Comparison of ENCODE assay signal across 23 cellular contexts in the genomic region with DNA sequence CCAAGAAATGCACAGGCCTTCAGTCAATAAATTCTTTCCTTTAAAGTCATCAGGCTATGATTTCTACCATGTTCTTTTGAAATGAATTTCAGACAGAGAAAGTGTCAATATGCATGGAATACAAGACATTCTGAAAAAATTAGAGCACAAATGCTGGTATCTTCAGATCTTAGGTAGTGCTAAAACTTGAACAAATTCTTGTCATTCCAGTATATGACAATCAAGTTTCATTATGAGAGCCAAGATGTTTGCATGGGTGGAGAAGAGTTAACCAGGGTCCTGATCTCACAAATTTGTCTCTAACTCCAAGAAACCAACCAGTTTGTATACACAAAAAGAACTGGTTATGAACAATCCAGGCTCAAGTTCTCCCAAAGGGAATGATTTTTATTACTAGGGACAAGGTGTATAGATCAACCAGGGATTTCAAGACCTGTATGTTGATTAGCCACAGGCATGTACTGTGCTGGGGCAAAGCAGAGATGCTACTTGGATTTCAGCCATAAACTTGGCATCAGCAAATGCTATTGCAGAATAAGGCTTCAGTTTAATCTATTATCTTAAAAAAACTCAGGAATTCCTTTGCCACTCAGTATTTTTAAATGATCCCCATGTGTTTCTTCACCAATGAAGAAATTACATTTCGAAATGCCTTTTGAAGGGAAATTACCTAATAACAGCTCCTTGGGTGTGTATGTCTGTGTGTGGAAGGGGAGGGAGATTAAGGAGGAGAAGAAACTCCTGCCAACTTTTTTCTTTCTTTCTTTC.
DNase-seq lines count a peak whose midpoint lies in the region; ATAC-seq and TF ChIP-seq lines count a peak whose summit lies in the region.
"Had no signal": no experiment of that assay in that cellular context is flagged by ENCODE, and none has a peak within 500 bp of the region (broad histone marks: within the 10 kb centered on the region; RNA-seq: fewer than 3 reads in every experiment).

No MANE protein-coding gene starts in this region.

- 14% methylated on average over 1 of the region's 1 CpG for WGBS in mammary epithelial cell (ENCODE audit: low coverage, missing lambda C conversion rate)

- ATAC-seq in left colon (no peak), HG03571 (IDR thresholded peaks at IDR 0.05; ENCODE audit: unreplicated experiment) (no peak)
- ATAC-seq: naive thymus-derived CD8-positive, alpha-beta T cell; stimulated activated naive B cell treated with anti-CD40 and anti-IgM and Interleukin-4, amounts not matched to agents 10 μg/mL and 1 μg/mL and 100 μg/mL, for 72 hours; T-helper 17 cell had no signal

- H3K27me3 ChIP-seq in mammary epithelial cell (ENCODE audit: insufficient read depth, low read length) (no peaks in the 10 kb centered on the region), neutrophil (no peaks in the 10 kb centered on the region)
- H3K27me3 ChIP-seq: testis had no signal

- dilution Hi-C loops in mammary epithelial cell (cut with HindIII; ENCODE audit: low sequenced_read_pairs) = no loop called here

- peak; percentile 3 for DNase-seq in SKM-1 (lab: John Stamatoyannopoulos, UW; ENCODE audit: unreplicated experiment)
- DNase-seq in SKM-1 treated with dmso at 0.1 percent for 144 hours (lab: John Stamatoyannopoulos, UW; ENCODE audit: unreplicated experiment) = no peak
- peak; percentile 11 for DNase-seq in MV-4-11 (lab: John Stamatoyannopoulos, UW)
- DNase-seq in mammary epithelial cell = peak; percentile 43
- DNase-seq in left colon = no peak
- DNase-seq in posterior vena cava (ENCODE audit: low spot score) = no peak
- DNase-seq: activated CD4-positive, alpha-beta T cell treated with anti-CD3 and anti-CD28 coated beads, Interleukin-2, amount 50 U/mL, for 4 hours; activated T-cell treated with anti-CD3 and anti-CD28 coated beads for 4 hours; CD4-positive, alpha-beta T cell; DMS153; erythroblast; left cardiac atrium; mesendoderm; naive thymus-derived CD8-positive, alpha-beta T cell; NCI-H510A; Right ventricle myocardium superior; stimulated activated CD4-positive, alpha-beta T cell treated with anti-CD3 and anti-CD28 coated beads, Interleukin-1b, Interleukin-23, amount 100 ng/mL, for 48 hours; stimulated activated naive B cell treated with anti-CD40 and anti-IgM and Interleukin-4, amounts not matched to agents 10 μg/mL and 1 μg/mL and 100 μg/mL, for 72 hours; T-helper 17 cell; testis had no signal

- H3K27ac ChIP-seq in mammary epithelial cell (ENCODE audit: insufficient read depth, low read depth, low read length) (no peak overlapping the region), neutrophil (peak overlapping the region; percentile 63)
- H3K27ac ChIP-seq: testis had no signal

- H3K9me3 ChIP-seq in mammary epithelial cell (replicated peaks; ENCODE audit: insufficient read depth, low read length) = no peaks in the 10 kb centered on the region
- H3K9me3 ChIP-seq in neutrophil = no peaks in the 10 kb centered on the region
- H3K9me3 ChIP-seq: HAP-1, testis had no signal

- H3K4me1 ChIP-seq in mammary epithelial cell (ENCODE audit: insufficient read depth, low read length) (peaks cover 28% of the 10 kb centered on the region), neutrophil (ENCODE audit: control insufficient read depth in 1 of 2, insufficient read depth in 1 of 2, low read depth in 1 of 2, low read length in 1 of 2) (peaks cover 42 to 44% of the 10 kb centered on the region in 2 experiments)
- H3K4me1 ChIP-seq: HAP-1, testis had no signal

- BruUV-seq in mammary epithelial cell (replicated peaks; lab: Mats Ljungman, UMichigan) = no TSS peak

- H3K4me3 ChIP-seq in mammary epithelial cell (replicated peaks in 1 of 3; ENCODE audit: insufficient read depth in 1 of 3, low read depth in 2 of 3, low read length in 3 of 3) (no peak overlapping the region), neutrophil (ENCODE audit: low read depth in 1 of 2, low read length in 1 of 2) (no peak overlapping the region)
- H3K4me3 ChIP-seq: HAP-1, testis had no signal

- H3K36me3 ChIP-seq in mammary epithelial cell (ENCODE audit: insufficient read depth, low read length) (no peaks in the 10 kb centered on the region), neutrophil (no peaks in the 10 kb centered on the region)
- H3K36me3 ChIP-seq: HAP-1 had no signal

- H3K79me2 ChIP-seq in mammary epithelial cell (ENCODE audit: insufficient read depth, low read length) = no peaks in the 10 kb centered on the region

- H2AFZ ChIP-seq in mammary epithelial cell (ENCODE audit: low read depth, low read length) = no peak overlapping the region

- CTCF ChIA-PET in mammary epithelial cell (lab: Charles Lee; ENCODE audit: low non-redundant PET) = no interaction called here

- no peak overlapping the region for H3K9ac ChIP-seq in mammary epithelial cell (ENCODE audit: insufficient read depth, low read length)

- in situ Hi-C loops in mammary epithelial cell (cut with MboI; ENCODE audit: low sequenced_read_pairs in 2 of 2) = no loop called here

- H4K20me1 ChIP-seq in mammary epithelial cell (ENCODE audit: insufficient read depth, low read length) = no peaks in the 10 kb centered on the region

- TF ChIP-seq CTCF in mammary epithelial cell (conservative IDR thresholded peaks at IDR 0.05 in 1 of 2, IDR thresholded peaks at IDR 0.05 in 1 of 2; ENCODE audit: extremely low read depth in 1 of 2, insufficient read depth in 1 of 2, low read depth in 1 of 2, low read length in 2 of 2) (no peak), neutrophil (IDR thresholded peaks at IDR 0.05) (no peak)

- H3K4me2 ChIP-seq in mammary epithelial cell (ENCODE audit: insufficient read depth, low read depth, low read length) = no peak overlapping the region

- intact Hi-C loops in mammary epithelial cell (cut with micrococcal nuclease) = no loop called here
- intact Hi-C loops in left colon (cut with DNase I, micrococcal nuclease) = no loop called here
- intact Hi-C loops in posterior vena cava (cut with DNase I) = no loop called here

Comparison
In these comparisons a context has a peak if more than half of its experiments do, and no peak if none do; other contexts are left out.
1. DNase-seq: peak in SKM-1 (single experiment), MV-4-11 (single experiment) and mammary epithelial cell (single experiment); none in SKM-1 treated with dmso at 0.1 percent for 144 hours (single experiment), left colon (0 of 2) and posterior vena cava (single experiment).